ENCODE assay signal across 8 cellular contexts in genomic region chr17:57441270-57441600, GRCh38.
DNase-seq lines count a peak whose midpoint lies in the region; ATAC-seq, FAIRE-seq and TF ChIP-seq lines count a peak whose summit lies in the region.

No MANE protein-coding gene starts in this region.

- no peak overlapping the region for H3K4me3 ChIP-seq in A549
- no peak overlapping the region for H3K4me3 ChIP-seq in keratinocyte (ENCODE audit: control insufficient read depth in 2 of 3, extremely low read depth in 1 of 3, insufficient read depth in 2 of 3, low read depth in 1 of 3, low read length in 3 of 3)

- H2AFZ ChIP-seq in keratinocyte (ENCODE audit: control insufficient read depth, low read length), result peak overlapping the region; percentile 1

- H3K79me2 ChIP-seq in keratinocyte (ENCODE audit: control insufficient read depth, insufficient read depth, low read length), result no peaks in the 10 kb centered on the region

- DNase-seq in A549 (ENCODE audit: low read depth in 1 of 2, low spot score in 1 of 2) (no peak), keratinocyte (ENCODE audit: low read depth, low spot score) (no peak), NCI-H146 (lab: John Stamatoyannopoulos, UW) (no peak), HEK293T (ENCODE audit: extremely low spot score) (no peak), KBM-7 (no peak), middle frontal gyrus (ENCODE audit: extremely low spot score, low spot score) (no peak)

- POLR2A ChIA-PET in A549 (lab: Yijun Ruan, JAX) (interaction anchor here (1.4 kb wide), 1 partner anchor 185 kb away, joined by 12 read pairs; the partner anchor contains the start of gene MSI2), HEK293T (lab: Yijun Ruan, JAX) (interaction anchor here (0.7 kb wide), 1 partner anchor 55 kb away, joined by 4 read pairs; no protein-coding TSS in a partner anchor)

- H3K4me1 ChIP-seq in A549 (peaks cover 96% of the 10 kb centered on the region), keratinocyte (ENCODE audit: control insufficient read depth, extremely low read depth, insufficient read depth, low read length) (peaks cover 32% of the 10 kb centered on the region)

- H3K36me3 ChIP-seq in keratinocyte (ENCODE audit: control insufficient read depth in 2 of 2, extremely low read depth in 1 of 2, insufficient read depth in 2 of 2, low read length in 2 of 2), result no peaks in the 10 kb centered on the region

- no peak overlapping the region for H3K9ac ChIP-seq in keratinocyte (ENCODE audit: control insufficient read depth, extremely low read depth, insufficient read depth, low read length)

- ATAC-seq in A549 (peak in 1 of 2 experiments; percentile 6; a peak in 2 of 6 replicates), GM21360 (IDR thresholded peaks at IDR 0.05; ENCODE audit: unreplicated experiment) (peak; percentile 30), SK-N-SH treated with all-trans-retinoic acid at 6 μM for 48 hours (peak; percentile 3; the same call in 1 of the 3 replicates)

- TF ChIP-seq EP300 in A549 (IDR thresholded peaks at IDR 0.05), result no peak

- dilution Hi-C loops in keratinocyte (cut with MboI; ENCODE audit: extremely low pct_ligation_motif_present, low sequenced_read_pairs), result no loop called here

- CTCF ChIA-PET in A549 (lab: Yijun Ruan, JAX) (interaction anchor here (0.7 to 6.1 kb wide), 14 partner anchors 8 to 303 kb away, joined by 3 to 60 read pairs (median 4); no protein-coding TSS in a partner anchor), HEK293T (lab: Yijun Ruan, JAX) (interaction anchor here (1.1 to 2.9 kb wide), 6 partner anchors 13 to 306 kb away, joined by 3 to 22 read pairs (median 3); no protein-coding TSS in a partner anchor)

- H4K20me1 ChIP-seq in keratinocyte (ENCODE audit: control insufficient read depth, extremely low read depth, insufficient read depth, low read length), result no peaks in the 10 kb centered on the region

- 41% methylated on average over 1 of the region's 1 CpG for WGBS in A549 (ENCODE audit: missing lambda C conversion rate)

- H3K9me3 ChIP-seq in A549, result no peaks in the 10 kb centered on the region
- peaks cover 3% of the 10 kb centered on the region for H3K9me3 ChIP-seq in keratinocyte (ENCODE audit: control insufficient read depth, low read depth, low read length)

- no peaks in the 10 kb centered on the region for H3K27me3 ChIP-seq in keratinocyte (ENCODE audit: control insufficient read depth, extremely low read depth, insufficient read depth, low read length)

- no peak for TF ChIP-seq RAD21 in A549 (conservative IDR thresholded peaks at IDR 0.05 in 1 of 2, IDR thresholded peaks at IDR 0.05 in 1 of 2)

- TF ChIP-seq CTCF in A549 (IDR thresholded peaks at IDR 0.05), result no peak
- TF ChIP-seq CTCF in keratinocyte (optimal IDR thresholded peaks at IDR 0.05 in 1 of 3, IDR thresholded peaks at IDR 0.05 in 1 of 3, conservative IDR thresholded peaks at IDR 0.05 in 1 of 3; ENCODE audit: extremely low read depth in 1 of 3, insufficient read depth in 2 of 3, low read length in 3 of 3), result no peak

- H3K27ac ChIP-seq in A549 (peak overlapping the region; percentile 82 to 85), keratinocyte (ENCODE audit: control insufficient read depth, insufficient read depth, low read length) (peak overlapping the region; percentile 45)

- no peak for TF ChIP-seq POLR2A in A549 (IDR thresholded peaks at IDR 0.05; ENCODE audit: low read length)

- no peak for FAIRE-seq in A549 (lab: Jason Lieb, UNC)
- no peak for FAIRE-seq in keratinocyte (lab: Jason Lieb, UNC)

- in situ Hi-C loops in KBM-7 (cut with MboI; ENCODE audit: low pct_unique_long_range_greater_than_20kb, low sequenced_read_pairs), result no loop called here

- no peaks in the 10 kb centered on the region for H3K9me1 ChIP-seq in keratinocyte (ENCODE audit: control insufficient read depth, extremely low read depth, insufficient read depth, low read length)

- H3K4me2 ChIP-seq in A549, result peak overlapping the region; percentile 43
- peak overlapping the region; percentile 49 for H3K4me2 ChIP-seq in keratinocyte (ENCODE audit: control insufficient read depth, extremely low read depth, insufficient read depth, low read depth, low read length)

TF ChIP-seq in A549, 52 proteins besides CTCF, POLR2A, EP300 and RAD21:
- no peak for TF ChIP-seq MAFK (IDR thresholded peaks at IDR 0.05; ENCODE audit: partially characterized antibody)
- no peak for TF ChIP-seq HEYL (CRISPR knock-in tag; IDR thresholded peaks at IDR 0.05)
- TF ChIP-seq BCL3 (IDR thresholded peaks at IDR 0.05), result no peak
- TF ChIP-seq CBX2 (IDR thresholded peaks at IDR 0.05; ENCODE audit: borderline replicate concordance, low read depth), result no peak
- TF ChIP-seq NR3C1 (IDR thresholded peaks at IDR 0.05), result no peak

TF ChIP-seq in SK-N-SH treated with all-trans-retinoic acid at 6 μM for 48 hours, 23 proteins besides CTCF, POLR2A, EP300 and RAD21:
- TF ChIP-seq ESRRG (CRISPR knock-in tag; IDR thresholded peaks at IDR 0.05), result no peak
- no peak for TF ChIP-seq SNAI2 (CRISPR knock-in tag; IDR thresholded peaks at IDR 0.05)
- TF ChIP-seq PPARA (CRISPR knock-in tag; IDR thresholded peaks at IDR 0.05; ENCODE audit: borderline replicate concordance), result no peak

TF ChIP-seq in HEK293T, 16 proteins besides CTCF, POLR2A, EP300 and RAD21:
- TF ChIP-seq PKNOX1 (IDR thresholded peaks at IDR 0.05) (no peak), LEF1 (IDR thresholded peaks at IDR 0.05; ENCODE audit: borderline replicate concordance) (no peak), HDGF (IDR thresholded peaks at IDR 0.05; ENCODE audit: borderline replicate concordance) (no peak), FOXA1 (IDR thresholded peaks at IDR 0.05) (no peak), ELF4 (IDR thresholded peaks at IDR 0.05) (no peak), SUZ12 (IDR thresholded peaks at IDR 0.05) (no peak), ARNT (IDR thresholded peaks at IDR 0.05) (no peak), BHLHE40 (IDR thresholded peaks at IDR 0.05; ENCODE audit: borderline replicate concordance) (no peak), FOXK2 (IDR thresholded peaks at IDR 0.05) (no peak)
